ENCODE assay signal across 2 cellular contexts in the genomic region with DNA sequence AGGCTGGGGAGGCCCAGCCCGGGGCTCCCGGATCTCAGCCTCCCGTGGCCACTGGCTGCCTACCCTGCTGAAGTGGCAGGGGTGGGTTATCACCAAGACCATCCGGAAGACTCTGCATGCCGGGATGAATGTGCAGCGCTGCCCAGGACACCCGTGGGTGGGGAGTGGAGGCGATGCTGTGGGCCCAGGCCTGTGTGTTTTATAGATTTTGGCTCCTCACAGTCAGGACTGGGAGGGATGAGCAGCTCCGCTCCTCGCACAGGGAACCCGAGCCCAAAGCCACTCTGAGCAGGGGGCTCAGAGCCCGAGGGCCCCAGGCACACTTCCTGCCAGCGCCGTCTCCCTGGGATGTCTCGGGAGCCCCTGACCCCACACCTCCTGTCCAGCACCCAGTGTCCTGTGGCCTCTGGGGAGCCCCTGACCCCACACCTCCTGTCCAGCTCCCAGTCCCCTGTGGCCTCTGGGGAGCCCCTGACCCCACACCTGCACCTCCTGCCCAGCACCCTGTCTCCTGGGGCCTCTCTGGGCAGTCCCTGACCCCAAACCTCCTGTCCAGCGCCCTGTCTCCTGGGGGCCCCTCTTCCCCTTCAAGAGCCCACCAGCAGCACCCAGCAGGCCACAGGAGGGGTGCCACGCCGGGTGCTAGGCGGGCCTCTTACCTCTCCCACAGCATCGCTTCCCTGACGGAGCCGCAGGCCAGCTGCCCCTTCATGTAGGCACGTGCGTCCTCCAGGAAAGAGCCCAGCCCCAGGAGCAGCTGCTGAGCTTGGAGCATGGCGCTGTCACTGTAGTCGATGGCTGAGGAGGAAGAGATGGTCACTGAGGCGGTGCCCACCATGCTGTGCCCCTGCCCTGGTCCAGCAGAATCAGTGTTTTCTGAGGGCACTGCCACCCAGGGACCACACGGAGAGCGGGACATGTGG.
TF ChIP-seq lines count a peak whose summit lies in the region.

No MANE protein-coding gene starts in this region.

TF ChIP-seq in IMR-90, 13 proteins besides CTCF, POLR2A, EP300 and RAD21:
- no peak for TF ChIP-seq ELK1 (IDR thresholded peaks at IDR 0.05; ENCODE audit: borderline replicate concordance, low read depth, low read length)
- TF ChIP-seq MAZ (IDR thresholded peaks at IDR 0.05; ENCODE audit: borderline replicate concordance, low read depth, low read length), result no peak
- no peak for TF ChIP-seq NFE2L2 (IDR thresholded peaks at IDR 0.05; ENCODE audit: low read depth, low read length)
- TF ChIP-seq MXI1 (IDR thresholded peaks at IDR 0.05; ENCODE audit: borderline replicate concordance, low read depth, low read length), result no peak
- no peak for TF ChIP-seq RCOR1 (IDR thresholded peaks at IDR 0.05; ENCODE audit: insufficient replicate concordance, low read length)
- TF ChIP-seq SMC3 (IDR thresholded peaks at IDR 0.05; ENCODE audit: low read depth, low read length), result no peak
- TF ChIP-seq BHLHE40 (IDR thresholded peaks at IDR 0.05; ENCODE audit: low read depth, low read length), result no peak
- no peak for TF ChIP-seq USF2 (IDR thresholded peaks at IDR 0.05; ENCODE audit: low read depth, low read length)
- TF ChIP-seq CHD1 (IDR thresholded peaks at IDR 0.05; ENCODE audit: low read depth, low read length), result no peak
- no peak for TF ChIP-seq RFX5 (IDR thresholded peaks at IDR 0.05; ENCODE audit: low read depth, low read length)
- no peak for TF ChIP-seq FOS (IDR thresholded peaks at IDR 0.05; ENCODE audit: low read depth, low read length)
- no peak for TF ChIP-seq MAFK (IDR thresholded peaks at IDR 0.05; ENCODE audit: low read depth, low read length)
- no peak for TF ChIP-seq CEBPB (IDR thresholded peaks at IDR 0.05; ENCODE audit: low read depth, low read length)

TF ChIP-seq in H1, 55 proteins besides CTCF, POLR2A, EP300 and RAD21:
- TF ChIP-seq EZH2 (IDR thresholded peaks at IDR 0.05; ENCODE audit: low read depth, low read length, severe bottlenecking) (no peak), TEAD4 (IDR thresholded peaks at IDR 0.05; ENCODE audit: low read depth, low read length) (no peak), CHD7 (IDR thresholded peaks at IDR 0.05; ENCODE audit: insufficient replicate concordance, low read length) (no peak), CHD1 (IDR thresholded peaks at IDR 0.05; ENCODE audit: low read depth, low read length) (no peak), BACH1 (IDR thresholded peaks at IDR 0.05; ENCODE audit: low read length) (no peak), BRCA1 (IDR thresholded peaks at IDR 0.05; ENCODE audit: low read depth, low read length) (no peak), POLR2AphosphoS5 (IDR thresholded peaks at IDR 0.05; ENCODE audit: low read depth, low read length) (no peak), KDM1A (IDR thresholded peaks at IDR 0.05; ENCODE audit: borderline replicate concordance, low read length) (no peak), CBX5 (IDR thresholded peaks at IDR 0.05; ENCODE audit: low read depth, low read length) (no peak), SAP30 (IDR thresholded peaks at IDR 0.05; ENCODE audit: insufficient read depth, insufficient replicate concordance, low read length) (no peak)
